ENCODE assay signal across 1 cellular context in the genomic region with DNA sequence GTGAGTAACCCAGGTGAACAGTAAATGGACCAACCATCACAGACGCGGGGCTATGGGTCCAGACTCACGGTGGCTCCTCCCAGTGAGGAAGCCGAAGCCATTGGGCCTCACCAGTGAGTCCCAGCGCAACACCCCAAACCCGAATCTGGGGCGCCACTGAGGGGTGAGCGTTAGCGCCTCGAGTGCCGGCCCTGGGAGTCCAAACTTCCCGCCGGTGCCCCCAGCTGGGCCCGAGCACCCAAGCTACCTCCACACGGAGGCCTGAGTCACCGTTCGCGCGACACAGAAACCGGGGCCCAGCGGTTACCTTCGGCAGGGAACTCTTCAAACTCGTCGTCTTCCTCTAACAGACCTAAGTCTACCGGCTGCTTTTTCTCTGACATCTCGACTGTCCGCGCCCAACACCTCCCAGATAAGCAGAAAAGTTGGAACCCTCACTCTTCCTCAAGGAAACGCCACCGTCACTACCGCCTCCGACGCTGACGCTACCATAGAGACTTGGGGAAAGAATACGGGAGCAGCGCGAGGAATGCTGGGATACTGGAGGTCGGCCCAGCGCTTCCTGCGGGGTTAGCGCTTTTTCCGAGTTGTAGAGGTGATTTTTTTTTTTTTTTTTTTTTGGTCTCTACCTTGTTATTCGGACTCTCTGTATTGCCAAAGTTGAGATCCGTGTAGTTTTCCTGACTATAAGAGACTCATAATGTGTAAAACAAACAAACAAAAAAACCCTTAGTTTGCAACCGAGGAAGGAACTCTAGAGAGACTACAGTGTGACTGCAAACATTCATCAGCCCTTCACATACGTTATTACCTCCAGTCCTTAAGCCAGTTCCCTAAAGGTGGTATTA.
TF ChIP-seq lines count a peak whose summit lies in the region.

TSS of gene SEM1 (minus strand) at position 466 of the 848 bp plus-strand sequence. CDS start at position 383, 83 bp downstream.

TF ChIP-seq in H1, 55 proteins besides CTCF, POLR2A, EP300 and RAD21 (continues in another document):
- no peak for TF ChIP-seq HDAC6 (IDR thresholded peaks at IDR 0.05; ENCODE audit: low read depth, low read length)
- peak; percentile 82 for TF ChIP-seq POLR2AphosphoS5 (IDR thresholded peaks at IDR 0.05; ENCODE audit: low read depth, low read length)
- TF ChIP-seq BRCA1 (IDR thresholded peaks at IDR 0.05; ENCODE audit: low read depth, low read length), result no peak
- peak; percentile 7 for TF ChIP-seq TAF7 (optimal IDR thresholded peaks at IDR 0.05; ENCODE audit: borderline replicate concordance, low read depth, low read length)
- no peak for TF ChIP-seq SIX5 (IDR thresholded peaks at IDR 0.05; ENCODE audit: low read depth, low read length)
- peak; percentile 26; the same call in 1 of the 2 replicates for TF ChIP-seq BACH1 (IDR thresholded peaks at IDR 0.05; ENCODE audit: low read length)
- peak; percentile 55 for TF ChIP-seq SAP30 (IDR thresholded peaks at IDR 0.05; ENCODE audit: insufficient read depth, insufficient replicate concordance, low read length)
- TF ChIP-seq ZNF274 (IDR thresholded peaks at IDR 0.05; ENCODE audit: borderline replicate concordance, extremely low read depth, low read length), result no peak
- TF ChIP-seq KDM4A (IDR thresholded peaks at IDR 0.05; ENCODE audit: low read depth, low read length, severe bottlenecking), result peak; percentile 79
- TF ChIP-seq KDM5A (IDR thresholded peaks at IDR 0.05; ENCODE audit: low read length), result peak; percentile 19; the same call in 1 of the 2 replicates
- TF ChIP-seq, protein P1, sequence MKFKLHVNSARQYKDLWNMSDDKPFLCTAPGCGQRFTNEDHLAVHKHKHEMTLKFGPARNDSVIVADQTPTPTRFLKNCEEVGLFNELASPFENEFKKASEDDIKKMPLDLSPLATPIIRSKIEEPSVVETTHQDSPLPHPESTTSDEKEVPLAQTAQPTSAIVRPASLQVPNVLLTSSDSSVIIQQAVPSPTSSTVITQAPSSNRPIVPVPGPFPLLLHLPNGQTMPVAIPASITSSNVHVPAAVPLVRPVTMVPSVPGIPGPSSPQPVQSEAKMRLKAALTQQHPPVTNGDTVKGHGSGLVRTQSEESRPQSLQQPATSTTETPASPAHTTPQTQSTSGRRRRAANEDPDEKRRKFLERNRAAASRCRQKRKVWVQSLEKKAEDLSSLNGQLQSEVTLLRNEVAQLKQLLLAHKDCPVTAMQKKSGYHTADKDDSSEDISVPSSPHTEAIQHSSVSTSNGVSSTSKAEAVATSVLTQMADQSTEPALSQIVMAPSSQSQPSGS (IDR thresholded peaks at IDR 0.05; ENCODE audit: low read length), result 0 out of 2 replicates have a peak, but pooled peaks have one; percentile 20
- no peak for TF ChIP-seq E2F6 (IDR thresholded peaks at IDR 0.05)
- TF ChIP-seq CREB1 (IDR thresholded peaks at IDR 0.05), result peak; percentile 73
- 0 out of 2 replicates have a peak, but pooled peaks have one; percentile 1 for TF ChIP-seq MAFK (IDR thresholded peaks at IDR 0.05; ENCODE audit: low read depth, low read length)
- no peak for TF ChIP-seq JUN (IDR thresholded peaks at IDR 0.05; ENCODE audit: low read depth, low read length)
- TF ChIP-seq USF2 (IDR thresholded peaks at IDR 0.05; ENCODE audit: low read length), result no peak
- TF ChIP-seq SIN3A (conservative IDR thresholded peaks at IDR 0.05 in 1 of 2, IDR thresholded peaks at IDR 0.05 in 1 of 2; ENCODE audit: low read depth in 1 of 2, low read length in 2 of 2), result 0 out of 4 replicates have a peak, but pooled peaks of 1 of the 2 experiments have one; percentile 64
- TF ChIP-seq SRF (IDR thresholded peaks at IDR 0.05; ENCODE audit: low read depth, low read length), result no peak
- TF ChIP-seq TBP (IDR thresholded peaks at IDR 0.05; ENCODE audit: low read depth, low read length), result peak; percentile 78
- TF ChIP-seq EGR1 (IDR thresholded peaks at IDR 0.05; ENCODE audit: borderline replicate concordance, low read depth, low read length), result peak; percentile 52
- TF ChIP-seq ATF3 (IDR thresholded peaks at IDR 0.05; ENCODE audit: insufficient read depth, low read depth, low read length), result no peak
- TF ChIP-seq TCF12 (IDR thresholded peaks at IDR 0.05; ENCODE audit: low read depth, low read length), result no peak
- no peak for TF ChIP-seq GTF2F1 (IDR thresholded peaks at IDR 0.05; ENCODE audit: borderline replicate concordance, low read depth, low read length)
- TF ChIP-seq, protein P2, sequence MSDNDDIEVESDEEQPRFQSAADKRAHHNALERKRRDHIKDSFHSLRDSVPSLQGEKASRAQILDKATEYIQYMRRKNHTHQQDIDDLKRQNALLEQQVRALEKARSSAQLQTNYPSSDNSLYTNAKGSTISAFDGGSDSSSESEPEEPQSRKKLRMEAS (IDR thresholded peaks at IDR 0.05), result 0 out of 2 replicates have a peak, but pooled peaks have one; percentile 9
- no peak for TF ChIP-seq SP4 (IDR thresholded peaks at IDR 0.05; ENCODE audit: low read length)
- TF ChIP-seq SUZ12 (IDR thresholded peaks at IDR 0.05; ENCODE audit: low read length), result no peak
- TF ChIP-seq CBX5 (IDR thresholded peaks at IDR 0.05; ENCODE audit: low read depth, low read length), result no peak
- TF ChIP-seq CHD2 (IDR thresholded peaks at IDR 0.05; ENCODE audit: low read length), result peak; percentile 16; the same call in 1 of the 2 replicates
- no peak for TF ChIP-seq YY1 (IDR thresholded peaks at IDR 0.05; ENCODE audit: low read depth, low read length)
- no peak for TF ChIP-seq RFX5 (IDR thresholded peaks at IDR 0.05; ENCODE audit: borderline replicate concordance, low read depth, low read length)
- TF ChIP-seq HDAC2 (IDR thresholded peaks at IDR 0.05; ENCODE audit: borderline replicate concordance in 1 of 2, low read depth in 2 of 2, low read length in 2 of 2), result 0 out of 4 replicates have a peak, but pooled peaks of 1 of the 2 experiments have one; percentile 43
- no peak for TF ChIP-seq NANOG (IDR thresholded peaks at IDR 0.05; ENCODE audit: insufficient read depth, low read depth, low read length, poor library complexity, severe bottlenecking)
- peak; percentile 65; the same call in 1 of the 2 replicates for TF ChIP-seq SP2 (IDR thresholded peaks at IDR 0.05; ENCODE audit: low read length)
- no peak for TF ChIP-seq CHD7 (IDR thresholded peaks at IDR 0.05; ENCODE audit: insufficient replicate concordance, low read length)
- no peak for TF ChIP-seq CEBPB (IDR thresholded peaks at IDR 0.05; ENCODE audit: low read depth, low read length)
- TF ChIP-seq TAF1 (IDR thresholded peaks at IDR 0.05; ENCODE audit: low read depth, low read length), result peak; percentile 88
- TF ChIP-seq CTBP2 (IDR thresholded peaks at IDR 0.05; ENCODE audit: borderline replicate concordance, insufficient read depth, insufficient read length, low read length), result no peak
- TF ChIP-seq CHD1 (IDR thresholded peaks at IDR 0.05; ENCODE audit: low read depth, low read length), result no peak
- TF ChIP-seq EZH2 (IDR thresholded peaks at IDR 0.05; ENCODE audit: low read depth, low read length, severe bottlenecking), result no peak
- no peak for TF ChIP-seq RXRA (IDR thresholded peaks at IDR 0.05; ENCODE audit: insufficient read depth, low read depth, low read length)
- no peak for TF ChIP-seq CBX8 (IDR thresholded peaks at IDR 0.05; ENCODE audit: borderline replicate concordance, low read depth, low read length)
- no peak; the same call in 1 of the 2 replicates for TF ChIP-seq SP1 (IDR thresholded peaks at IDR 0.05; ENCODE audit: low read depth, low read length)
- TF ChIP-seq RNF2 (IDR thresholded peaks at IDR 0.05; ENCODE audit: borderline replicate concordance, low read depth, low read length, missing control alignments, poor library complexity, severe bottlenecking), result no peak
- TF ChIP-seq GABPA (IDR thresholded peaks at IDR 0.05; ENCODE audit: borderline replicate concordance, insufficient read depth, low read length), result no peak
- no peak for TF ChIP-seq SIRT6 (IDR thresholded peaks at IDR 0.05; ENCODE audit: low read length)
- peak; percentile 91; the same call in 1 of the 2 replicates for TF ChIP-seq RBBP5 (IDR thresholded peaks at IDR 0.05; ENCODE audit: borderline replicate concordance, low read depth, low read length)
- TF ChIP-seq POU5F1 (IDR thresholded peaks at IDR 0.05; ENCODE audit: low read depth, low read length), result no peak
- peak; percentile 81 for TF ChIP-seq PHF8 (conservative IDR thresholded peaks at IDR 0.05; ENCODE audit: low read depth, low read length)
- no peak for TF ChIP-seq KDM1A (IDR thresholded peaks at IDR 0.05; ENCODE audit: borderline replicate concordance, low read length)
- TF ChIP-seq BCL11A (IDR thresholded peaks at IDR 0.05; ENCODE audit: low read depth in 2 of 2, low read length in 2 of 2), result no peak
- TF ChIP-seq NRF1 (IDR thresholded peaks at IDR 0.05; ENCODE audit: low read depth, low read length), result no peak
- TF ChIP-seq TEAD4 (IDR thresholded peaks at IDR 0.05; ENCODE audit: low read depth, low read length), result peak; percentile 56
- no peak for TF ChIP-seq FOSL1 (IDR thresholded peaks at IDR 0.05; ENCODE audit: insufficient read depth, low read depth, low read length)
